In genomic region chr19:2982983-2983350, GRCh38 we compare ENCODE assay signal across 10 cellular contexts. TPM values are rescaled to one million over a fixed set of nuclear protein-coding genes. Genes with fewer than 3 reads are reported as not detected.
DNase-seq lines count a peak whose midpoint lies in the region; ATAC-seq and TF ChIP-seq lines count a peak whose summit lies in the region.
"Had no signal": no experiment of that assay in that cellular context is flagged by ENCODE, and none has a peak within 500 bp of the region (broad histone marks: within the 10 kb centered on the region; RNA-seq: fewer than 3 reads in every experiment).

No MANE protein-coding gene starts in this region.

- CTCF ChIA-PET in activated naive CD4-positive, alpha-beta T cell treated with anti-CD3 and anti-CD28 coated beads for 36 hours (lab: Charles Lee) = no interaction called here

- intact Hi-C loops in heart right ventricle (cut with DNase I) = loop anchor here in 5 of 10 donors (2.0 to 10.0 kb wide), 4 partner anchors 46 to 54 kb away; partner anchors contain the start of gene TLE2 (in 1 of the 5)
- intact Hi-C loops in activated naive CD4-positive, alpha-beta T cell treated with anti-CD3 and anti-CD28 coated beads for 36 hours (cut with micrococcal nuclease) = no loop called here

- H3K4me1 ChIP-seq in heart right ventricle (peaks cover 14 to 33% (median 24%) of the 10 kb centered on the region in 9 donors), skeletal muscle satellite cell (ENCODE audit: control insufficient read depth, insufficient read depth, low read length) (peaks cover 22% of the 10 kb centered on the region)

- TF ChIP-seq CTCF in HFFc6 (IDR thresholded peaks at IDR 0.05) (no peak), WERI-Rb-1 (IDR thresholded peaks at IDR 0.05; ENCODE audit: low read depth, low read length) (no peak), heart right ventricle (IDR thresholded peaks at IDR 0.05) (no peak)

- ATAC-seq in heart right ventricle (peak; percentile 76 to 89 (median 86)), HG02885 (IDR thresholded peaks at IDR 0.05; ENCODE audit: poor library complexity, unreplicated experiment) (no peak)

- H3K27ac ChIP-seq in WERI-Rb-1 = peak overlapping the region; percentile 70
- peak overlapping the region; percentile 62 to 89 (median 72) for H3K27ac ChIP-seq in heart right ventricle
- H3K27ac ChIP-seq: epithelial cell of prostate, HL-60 had no signal

- DNase-seq in HFFc6 = peak; percentile 47
- peak; percentile 63 for DNase-seq in WERI-Rb-1
- peak; percentile 81 to 91 for DNase-seq in heart right ventricle
- DNase-seq in activated T-cell treated with anti-CD3 and anti-CD28 coated beads for 4 hours = no peak
- no peak for DNase-seq in activated naive CD4-positive, alpha-beta T cell treated with anti-CD3 and anti-CD28 coated beads for 36 hours
- DNase-seq in activated CD4-positive, alpha-beta T cell treated with anti-CD3 and anti-CD28 coated beads for 48 hours = no peak

- H3K9me3 ChIP-seq in WERI-Rb-1 (ENCODE audit: severe bottlenecking) (no peaks in the 10 kb centered on the region), heart right ventricle (no peaks in the 10 kb centered on the region), skeletal muscle satellite cell (replicated peaks; ENCODE audit: low read length) (no peaks in the 10 kb centered on the region)

- H3K27me3 ChIP-seq in WERI-Rb-1 (ENCODE audit: insufficient read depth, low read depth, severe bottlenecking) (no peaks in the 10 kb centered on the region), heart right ventricle (peaks cover 0 to 18% (median 0%) of the 10 kb centered on the region in 7 donors), skeletal muscle satellite cell (ENCODE audit: control insufficient read depth, insufficient read depth, low read length) (peaks cover 17% of the 10 kb centered on the region)

- H3K4me2 ChIP-seq in skeletal muscle satellite cell (ENCODE audit: low read length) = peak overlapping the region; percentile 75

- 0 to 2% methylated on average over 10 of the region's 10 CpGs for WGBS in heart right ventricle, 2 donors

- peaks cover 15% of the 10 kb centered on the region for H3K27me3 Mint-ChIP-seq in HFFc6 (ENCODE audit: insufficient read depth)
- H3K27me3 Mint-ChIP-seq in activated naive CD4-positive, alpha-beta T cell treated with anti-CD3 and anti-CD28 coated beads for 36 hours (ENCODE audit: low read depth) = peaks cover 12% of the 10 kb centered on the region

- H3K36me3 Mint-ChIP-seq in HFFc6 (ENCODE audit: low read depth) = no peaks in the 10 kb centered on the region
- H3K36me3 Mint-ChIP-seq in activated naive CD4-positive, alpha-beta T cell treated with anti-CD3 and anti-CD28 coated beads for 36 hours (ENCODE audit: low read depth) = no peaks in the 10 kb centered on the region

- peaks cover 11% of the 10 kb centered on the region for H3K4me1 Mint-ChIP-seq in HFFc6 (ENCODE audit: low read depth)
- peaks cover 3% of the 10 kb centered on the region for H3K4me1 Mint-ChIP-seq in activated naive CD4-positive, alpha-beta T cell treated with anti-CD3 and anti-CD28 coated beads for 36 hours (ENCODE audit: low read depth)

- H3K4me3 ChIP-seq in WERI-Rb-1 (ENCODE audit: low read depth, low read length) = no peak overlapping the region
- peak overlapping the region in 1 of 10 donors; percentile 42 for H3K4me3 ChIP-seq in heart right ventricle
- H3K4me3 ChIP-seq in skeletal muscle satellite cell (ENCODE audit: low read length) = no peak overlapping the region

- no peak overlapping the region for H3K4me3 Mint-ChIP-seq in HFFc6
- no peak overlapping the region for H3K4me3 Mint-ChIP-seq in activated naive CD4-positive, alpha-beta T cell treated with anti-CD3 and anti-CD28 coated beads for 36 hours

- H3K27ac Mint-ChIP-seq in HFFc6 = peak overlapping the region; percentile 36; the same call in 1 of the 2 replicates
- no peak overlapping the region for H3K27ac Mint-ChIP-seq in activated naive CD4-positive, alpha-beta T cell treated with anti-CD3 and anti-CD28 coated beads for 36 hours

- H3K9ac ChIP-seq in skeletal muscle satellite cell (ENCODE audit: low read depth, low read length) = no peak overlapping the region

- H3K36me3 ChIP-seq in WERI-Rb-1 (no peaks in the 10 kb centered on the region), heart right ventricle (no peaks in the 10 kb centered on the region), skeletal muscle satellite cell (ENCODE audit: insufficient read depth, low read length) (no peaks in the 10 kb centered on the region)

- H3K9me3 Mint-ChIP-seq in HFFc6 = no peaks in the 10 kb centered on the region
- no peaks in the 10 kb centered on the region for H3K9me3 Mint-ChIP-seq in activated naive CD4-positive, alpha-beta T cell treated with anti-CD3 and anti-CD28 coated beads for 36 hours

RNA-seq across cellular contexts. Expression of gene TLE6, which starts 5.6 kb away (rescaled TPM):
- 1 to 10 TPM in 5 of 6 experiments, under 1 TPM in 1; 0.82 to 3.0 (median 1.2) TPM for total RNA-seq in HFFc6 (2021; fragmentation: NEBNext Ultra II Directional; extraction: Animal tissue kit (Norgen Biotek cat#: 25700))
- total RNA-seq in heart right ventricle = 1 to 10 TPM in 2 of 10 donors, under 1 TPM in 5, not detected in 3; 0.34 to 2.8 (median 0.45) TPM
- polyA plus RNA-seq in heart right ventricle = 1 to 10 TPM; 1.2 to 3.5 TPM
- total RNA-seq in skeletal muscle satellite cell (2012; rRNA removed) = 0.44 and 0.76 TPM in 2 replicates
- total RNA-seq in activated naive CD4-positive, alpha-beta T cell treated with anti-CD3 and anti-CD28 coated beads for 36 hours = 1 to 10 TPM in 1 of 2 experiments, under 1 TPM in 1; 0.52 to 1.6 TPM

RNA-seq across cellular contexts. Expression of gene ZNF77, which starts 38.2 kb away (rescaled TPM):
- 1 to 10 TPM; 1.7 to 2.6 (median 2.2) TPM for total RNA-seq in HFFc6 (2021; fragmentation: NEBNext Ultra II Directional; extraction: Animal tissue kit (Norgen Biotek cat#: 25700))
- 1 to 10 TPM; 1.0 to 2.6 (median 2.3) TPM for total RNA-seq in heart right ventricle
- polyA plus RNA-seq in heart right ventricle = 1 to 10 TPM; 2.5 to 2.9 TPM
- 3.1 and 5.1 TPM in 2 replicates for total RNA-seq in skeletal muscle satellite cell (2012; rRNA removed)
- total RNA-seq in activated naive CD4-positive, alpha-beta T cell treated with anti-CD3 and anti-CD28 coated beads for 36 hours = 1 to 10 TPM; 3.7 to 3.9 TPM

RNA-seq across cellular contexts. Expression of gene TLE2, which starts 46.1 kb away (rescaled TPM):
- under 1 TPM in 4 of 6 experiments, not detected in 2; 0.15 to 0.67 (median 0.46) TPM for total RNA-seq in HFFc6 (2021; fragmentation: NEBNext Ultra II Directional; extraction: Animal tissue kit (Norgen Biotek cat#: 25700))
- total RNA-seq in heart right ventricle = 10 to 100 TPM; 28.2 to 64.5 (median 39.9) TPM
- polyA plus RNA-seq in heart right ventricle = 10 to 100 TPM; 35.9 to 54.6 TPM
- 0.44 and 0.76 TPM in 2 replicates for total RNA-seq in skeletal muscle satellite cell (2012; rRNA removed)
- 1 to 10 TPM; 6.5 to 7.2 TPM for total RNA-seq in activated naive CD4-positive, alpha-beta T cell treated with anti-CD3 and anti-CD28 coated beads for 36 hours

Comparison
In these comparisons a context has a peak if more than half of its experiments do, and no peak if none do; other contexts are left out.
1. DNase-seq: peak in HFFc6 (single experiment), WERI-Rb-1 (single experiment) and heart right ventricle (2 of 2); none in activated T-cell treated with anti-CD3 and anti-CD28 coated beads for 4 hours (single experiment), activated naive CD4-positive, alpha-beta T cell treated with anti-CD3 and anti-CD28 coated beads for 36 hours (single experiment) and activated CD4-positive, alpha-beta T cell treated with anti-CD3 and anti-CD28 coated beads for 48 hours (single experiment).
2. RNA of gene TLE2, which starts 46.1 kb away (total RNA-seq): 28.2 to 64.5 TPM in heart right ventricle and 6.5 to 7.2 TPM in activated naive CD4-positive, alpha-beta T cell treated with anti-CD3 and anti-CD28 coated beads for 36 hours; 0.15 to 0.67 TPM in HFFc6; every median in the first group is over 4 times any median in the second.